7 cellular contexts compared by ENCODE assay signal in the genomic region with DNA sequence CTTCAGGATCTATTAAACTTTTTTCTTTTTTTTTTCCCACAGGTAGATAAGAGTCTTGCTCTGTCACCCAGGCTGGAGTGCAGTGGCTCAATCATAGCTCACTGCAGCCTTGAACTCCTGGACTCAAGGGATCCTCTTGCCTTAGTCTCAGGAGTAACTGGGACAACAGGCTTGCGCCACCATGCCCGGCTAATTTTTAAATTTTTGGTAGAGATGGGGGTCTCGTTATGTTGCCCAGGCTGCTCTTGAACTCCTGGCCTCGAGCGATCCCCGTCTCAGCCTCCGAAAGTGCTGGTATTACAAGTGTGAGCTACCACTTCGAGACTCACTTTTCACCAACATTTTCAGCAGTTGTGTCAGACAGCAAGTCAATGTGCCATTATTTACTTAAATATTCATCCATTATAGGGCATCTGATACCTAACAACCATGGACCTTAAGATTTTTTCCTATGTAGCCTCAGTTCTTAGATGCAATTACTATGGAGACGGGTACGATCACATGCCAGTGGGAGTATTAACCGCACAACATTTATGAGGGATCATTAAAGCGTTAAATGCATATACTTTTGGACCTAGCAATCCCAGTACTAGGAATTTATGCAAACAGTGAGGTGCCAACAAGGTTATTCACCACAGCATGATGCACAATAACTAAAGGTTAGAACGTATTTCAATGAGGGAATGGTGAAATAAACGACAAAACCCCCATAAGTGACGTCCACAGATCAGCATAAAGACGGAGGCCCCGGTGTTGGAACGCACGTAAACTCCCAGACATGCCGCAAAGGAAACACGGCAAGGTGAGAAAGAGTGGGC. TPM values are rescaled to one million over a fixed set of nuclear protein-coding genes. Genes with fewer than 3 reads are reported as not detected.
DNase-seq lines count a peak whose midpoint lies in the region; ATAC-seq and TF ChIP-seq lines count a peak whose summit lies in the region.
"Had no signal": no experiment of that assay in that cellular context is flagged by ENCODE, and none has a peak within 500 bp of the region (broad histone marks: within the 10 kb centered on the region; RNA-seq: fewer than 3 reads in every experiment).

No MANE protein-coding gene starts in this region.

- DNase-seq in SJSA1 (ENCODE audit: low read depth in 1 of 2, low spot score in 2 of 2) (no peak), fibroblast of lung (ENCODE audit: low read depth in 2 of 2) (peak; percentile 20 to 45), NCI-H510A treated with DMSO at 0.1 percent for 48 hours (lab: John Stamatoyannopoulos, UW) (no peak), Ammon's horn (ENCODE audit: low spot score) (no peak)
- peak; percentile 71 for DNase-seq in stimulated activated CD4-positive, alpha-beta T cell treated with anti-CD3 and anti-CD28 coated beads, Interleukin-2, amount 100 ng/mL, for 4 hours (ENCODE audit: low read depth)

- peaks cover 14% of the 10 kb centered on the region for H3K4me1 ChIP-seq in SJSA1 (replicated peaks)
- H3K4me1 ChIP-seq in fibroblast of lung (ENCODE audit: control insufficient read depth, extremely low read depth, insufficient read depth, low read length) = peaks cover 5% of the 10 kb centered on the region

- ATAC-seq in GM21367 (IDR thresholded peaks at IDR 0.05; ENCODE audit: unreplicated experiment) = peak; percentile 5

- peak overlapping the region; percentile 81 for H3K9ac ChIP-seq in fibroblast of lung (ENCODE audit: insufficient read depth, low read length)

- H3K27ac ChIP-seq in SJSA1 (peak overlapping the region; percentile 61; the same call in 1 of the 2 replicates), fibroblast of lung (ENCODE audit: insufficient read depth, low read length) (peak overlapping the region; percentile 82)

- H3K36me3 ChIP-seq in SJSA1 (peaks cover 28% of the 10 kb centered on the region), fibroblast of lung (ENCODE audit: control insufficient read depth, insufficient read depth, low read length) (no peaks in the 10 kb centered on the region)

- no peak for TF ChIP-seq CTCF in fibroblast of lung (conservative IDR thresholded peaks at IDR 0.05 in 1 of 2, IDR thresholded peaks at IDR 0.05 in 1 of 2; ENCODE audit: low read depth in 1 of 2, low read length in 2 of 2)

- H3K4me3 ChIP-seq in SJSA1 (peak overlapping the region; percentile 90), fibroblast of lung (replicated peaks in 1 of 4; ENCODE audit: control extremely low read depth in 1 of 4, insufficient read depth in 1 of 4, low read depth in 3 of 4, low read length in 4 of 4) (peak overlapping the region; percentile 87 to 98 (median 94))

- H4K20me1 ChIP-seq in fibroblast of lung (ENCODE audit: control insufficient read depth, extremely low read depth, insufficient read depth, low read length) = no peaks in the 10 kb centered on the region

- H3K4me2 ChIP-seq in fibroblast of lung (ENCODE audit: extremely low read depth, insufficient read depth, low read length) = peak overlapping the region; percentile 99

- H3K9me3 ChIP-seq in SJSA1 (replicated peaks) (no peaks in the 10 kb centered on the region), fibroblast of lung (ENCODE audit: control insufficient read depth, insufficient read depth, low read depth, low read length) (no peaks in the 10 kb centered on the region)

- H2AFZ ChIP-seq in fibroblast of lung (ENCODE audit: low read length) = peak overlapping the region; percentile 89

- H3K27me3 ChIP-seq in SJSA1 (replicated peaks) (no peaks in the 10 kb centered on the region), fibroblast of lung (ENCODE audit: control insufficient read depth, insufficient read depth, low read length) (no peaks in the 10 kb centered on the region)

- H3K79me2 ChIP-seq in fibroblast of lung (ENCODE audit: control insufficient read depth, insufficient read depth, low read length) = peaks cover 36% of the 10 kb centered on the region

RNA-seq across cellular contexts. Expression of a gene that starts 0.8 kb away (rescaled TPM):
- total RNA-seq in SJSA1 (2014; rRNA removed; shearing (Covaris generic)) = 2.3 and 7.1 TPM in 2 replicates
- 8.8 and 9.5 TPM in 2 replicates for total RNA-seq in fibroblast of lung
- polyA plus RNA-seq in fibroblast of lung = 10.2 and 11.0 TPM in 2 replicates
- 9.8 and 13.8 TPM in 2 replicates for polyA plus RNA-seq in fibroblast of lung (2012)
- polyA minus RNA-seq in fibroblast of lung (ENCODE audit: low replicate concordance) = 6.4 and 9.8 TPM in 2 replicates

RNA-seq across cellular contexts. Expression of a gene that starts 1.4 kb away (rescaled TPM):
- total RNA-seq in SJSA1 (2014; rRNA removed; shearing (Covaris generic)) = 217 and 331 TPM in 2 replicates
- 81.4 and 106 TPM in 2 replicates for total RNA-seq in fibroblast of lung
- polyA plus RNA-seq in fibroblast of lung = 147 and 178 TPM in 2 replicates
- 130 and 183 TPM in 2 replicates for polyA plus RNA-seq in fibroblast of lung (2012)
- 81.6 and 101 TPM in 2 replicates for polyA minus RNA-seq in fibroblast of lung (ENCODE audit: low replicate concordance)

RNA-seq across cellular contexts. Expression of a gene that starts 27.9 kb away (rescaled TPM):
- total RNA-seq in SJSA1 (2014; rRNA removed; shearing (Covaris generic)) = 165 and 176 TPM in 2 replicates
- 153 and 230 TPM in 2 replicates for total RNA-seq in fibroblast of lung
- 106 and 128 TPM in 2 replicates for polyA plus RNA-seq in fibroblast of lung
- 101 and 131 TPM in 2 replicates for polyA plus RNA-seq in fibroblast of lung (2012)
- polyA minus RNA-seq in fibroblast of lung (ENCODE audit: low replicate concordance) = 706 and 873 TPM in 2 replicates

RNA-seq across cellular contexts. Expression of a gene that starts 28.2 kb away (rescaled TPM):
- 9.8 and 10.5 TPM in 2 replicates for total RNA-seq in SJSA1 (2014; rRNA removed; shearing (Covaris generic))
- total RNA-seq in fibroblast of lung = 17.2 and 21.1 TPM in 2 replicates
- 63.5 and 70.2 TPM in 2 replicates for polyA plus RNA-seq in fibroblast of lung
- 42.0 and 47.1 TPM in 2 replicates for polyA plus RNA-seq in fibroblast of lung (2012)
- polyA minus RNA-seq in fibroblast of lung (ENCODE audit: low replicate concordance) = 160 and 172 TPM in 2 replicates

RNA-seq across cellular contexts. Expression of a gene that starts 42.5 kb away (rescaled TPM):
- total RNA-seq in SJSA1 (2014; rRNA removed; shearing (Covaris generic)) = not detected in 2 replicates
- total RNA-seq in fibroblast of lung = not detected in 2 replicates
- not detected in 2 replicates for polyA plus RNA-seq in fibroblast of lung
- polyA plus RNA-seq in fibroblast of lung (2012) = not detected in 2 replicates
- not detected in 2 replicates for polyA minus RNA-seq in fibroblast of lung (ENCODE audit: low replicate concordance)
- total RNA-seq: glomerular endothelial cell had no signal

Comparison
In these comparisons a context has a peak if more than half of its experiments do, and no peak if none do; other contexts are left out.
1. DNase-seq: peak in fibroblast of lung (2 of 2) and stimulated activated CD4-positive, alpha-beta T cell treated with anti-CD3 and anti-CD28 coated beads, Interleukin-2, amount 100 ng/mL, for 4 hours (single experiment); none in SJSA1 (0 of 2), NCI-H510A treated with DMSO at 0.1 percent for 48 hours (single experiment) and Ammon's horn (single experiment).